In the genomic region with DNA sequence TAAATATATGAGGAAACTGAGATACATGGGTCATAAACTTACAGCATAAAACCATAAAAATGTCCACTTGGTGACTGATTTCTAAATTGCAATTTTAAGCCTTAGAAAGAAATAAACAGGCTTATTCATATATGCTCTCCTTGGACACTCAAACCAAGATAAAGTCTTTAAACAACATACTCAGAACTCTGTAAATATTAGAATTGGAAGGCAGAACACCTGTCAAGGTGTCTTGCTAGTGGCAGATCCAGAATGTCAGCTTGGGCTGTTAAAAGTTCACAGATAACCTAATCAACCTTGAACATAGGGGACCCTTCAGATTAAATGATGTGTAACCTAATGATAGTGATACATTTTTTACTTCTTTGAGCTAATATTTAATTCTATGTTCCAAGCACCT, we compare ENCODE assay signal across 29 cellular contexts.
"Had no signal": no experiment of that assay in that cellular context is flagged by ENCODE, and none has a peak within 500 bp of the region (broad histone marks: within the 10 kb centered on the region; RNA-seq: fewer than 3 reads in every experiment).

No MANE protein-coding gene starts in this region.

- DNase-seq: activated CD4-positive, alpha-beta memory T cell treated with anti-CD3 and anti-CD28 coated beads, Interleukin-2, amount 10 ng/mL, durations not matched to agents 7 days and 5 days; activated CD4-positive, alpha-beta T cell treated with anti-CD3 and anti-CD28 coated beads for 1 hour; activated CD4-positive, alpha-beta T cell treated with anti-CD3 and anti-CD28 coated beads for 4 hours; activated CD4-positive, alpha-beta T cell treated with anti-CD3 and anti-CD28 coated beads, Interleukin-2, amount 10 ng/mL, durations not matched to agents 7 days and 5 days; activated CD4-positive, alpha-beta T cell treated with anti-CD3 and anti-CD28 coated beads, Interleukin-2, amount 50 U/mL, for 4 hours; activated CD8-positive, alpha-beta memory T cell treated with anti-CD3 and anti-CD28 coated beads, Interleukin-2, amount 50 U/mL, for 48 hours; activated gamma-delta T cell; activated naive CD4-positive, alpha-beta T cell; activated naive CD4-positive, alpha-beta T cell treated with anti-CD3 and anti-CD28 coated beads, Interleukin-2, amount 10 ng/mL, durations not matched to agents 7 days and 5 days; activated naive CD8-positive, alpha-beta T cell treated with anti-CD3 and anti-CD28 coated beads, Interleukin-2, amount 10 ng/mL, durations not matched to agents 7 days and 5 days; activated T-cell treated with anti-CD3 and anti-CD28 coated beads for 4 hours; activated T-cell treated with anti-CD3 and anti-CD28 coated beads, Interleukin-2, amount 50 U/mL, for 24 hours; activated T-cell treated with anti-CD3 and anti-CD28 coated beads, Interleukin-2, amount 50 U/mL, for 72 hours; central memory CD4-positive, alpha-beta T cell; cerebellar nuclear complex; colonic mucosa; effector CD8-positive, alpha-beta T cell; esophagus squamous epithelium; foreskin melanocyte; head of caudate nucleus; hippocampal formation had no signal

- H3K36me3 Mint-ChIP-seq: activated naive CD4-positive, alpha-beta T cell treated with anti-CD3 and anti-CD28 coated beads, Interleukin-2, amount 10 ng/mL, durations not matched to agents 7 days and 5 days; activated naive CD8-positive, alpha-beta T cell treated with anti-CD3 and anti-CD28 coated beads, Interleukin-2, amount 10 ng/mL, durations not matched to agents 7 days and 5 days had no signal

- H3K36me3 ChIP-seq: ascending aorta, breast epithelium, cardiac muscle cell, colonic mucosa, esophagus squamous epithelium, gastroesophageal sphincter had no signal

- H3K4me3 Mint-ChIP-seq: activated CD4-positive, alpha-beta memory T cell treated with anti-CD3 and anti-CD28 coated beads, Interleukin-2, amount 10 ng/mL, durations not matched to agents 7 days and 5 days; activated CD4-positive, alpha-beta T cell treated with anti-CD3 and anti-CD28 coated beads, Interleukin-2, amount 10 ng/mL, durations not matched to agents 7 days and 5 days; activated naive CD4-positive, alpha-beta T cell treated with anti-CD3 and anti-CD28 coated beads, Interleukin-2, amount 10 ng/mL, durations not matched to agents 7 days and 5 days; activated naive CD8-positive, alpha-beta T cell treated with anti-CD3 and anti-CD28 coated beads, Interleukin-2, amount 10 ng/mL, durations not matched to agents 7 days and 5 days; activated T-cell treated with anti-CD3 and anti-CD28 coated beads, Interleukin-2, amount 50 U/mL, for 24 hours; activated T-cell treated with anti-CD3 and anti-CD28 coated beads, Interleukin-2, amount 50 U/mL, for 72 hours; brain; WTC11 had no signal

- ATAC-seq: activated naive CD4-positive, alpha-beta T cell treated with anti-CD3 and anti-CD28 coated beads, Interleukin-2, amount 50 U/mL, for 72 hours; activated T-cell treated with anti-CD3 and anti-CD28 coated beads, Interleukin-2, amount 50 U/mL, for 72 hours; gastroesophageal sphincter; WTC11 had no signal

- H3K27ac ChIP-seq: ascending aorta, breast epithelium, cardiac muscle cell, colonic mucosa, epithelial cell of prostate, esophagus squamous epithelium, gastroesophageal sphincter had no signal

- H3K9me3 ChIP-seq: ascending aorta, colonic mucosa, esophagus squamous epithelium had no signal

- H3K27me3 ChIP-seq: ascending aorta, breast epithelium, cardiac muscle cell, colonic mucosa, esophagus squamous epithelium, gastroesophageal sphincter had no signal

- H3K4me1 ChIP-seq: ascending aorta, breast epithelium, colonic mucosa, esophagus squamous epithelium, gastroesophageal sphincter had no signal

- H3K4me3 ChIP-seq: ascending aorta, breast epithelium, cardiac muscle cell, colonic mucosa, esophagus squamous epithelium, gastroesophageal sphincter had no signal

- H3K9me3 Mint-ChIP-seq: activated CD4-positive, alpha-beta T cell treated with anti-CD3 and anti-CD28 coated beads, Interleukin-2, amount 10 ng/mL, durations not matched to agents 7 days and 5 days; activated naive CD4-positive, alpha-beta T cell treated with anti-CD3 and anti-CD28 coated beads, Interleukin-2, amount 10 ng/mL, durations not matched to agents 7 days and 5 days had no signal

- H3K27ac Mint-ChIP-seq: activated CD4-positive, alpha-beta memory T cell treated with anti-CD3 and anti-CD28 coated beads, Interleukin-2, amount 10 ng/mL, durations not matched to agents 7 days and 5 days; activated CD4-positive, alpha-beta T cell treated with anti-CD3 and anti-CD28 coated beads, Interleukin-2, amount 10 ng/mL, durations not matched to agents 7 days and 5 days; activated naive CD4-positive, alpha-beta T cell treated with anti-CD3 and anti-CD28 coated beads, Interleukin-2, amount 10 ng/mL, durations not matched to agents 7 days and 5 days; activated naive CD4-positive, alpha-beta T cell treated with anti-CD3 and anti-CD28 coated beads, Interleukin-2, amount 50 U/mL, for 72 hours; activated naive CD8-positive, alpha-beta T cell treated with anti-CD3 and anti-CD28 coated beads, Interleukin-2, amount 10 ng/mL, durations not matched to agents 7 days and 5 days; activated T-cell treated with anti-CD3 and anti-CD28 coated beads, Interleukin-2, amount 50 U/mL, for 24 hours; activated T-cell treated with anti-CD3 and anti-CD28 coated beads, Interleukin-2, amount 50 U/mL, for 72 hours; brain; WTC11 had no signal

- H3K27me3 Mint-ChIP-seq: activated naive CD4-positive, alpha-beta T cell treated with anti-CD3 and anti-CD28 coated beads, Interleukin-2, amount 10 ng/mL, durations not matched to agents 7 days and 5 days; brain had no signal

- H3K4me1 Mint-ChIP-seq: activated CD4-positive, alpha-beta memory T cell treated with anti-CD3 and anti-CD28 coated beads, Interleukin-2, amount 10 ng/mL, durations not matched to agents 7 days and 5 days; activated CD4-positive, alpha-beta T cell treated with anti-CD3 and anti-CD28 coated beads, Interleukin-2, amount 10 ng/mL, durations not matched to agents 7 days and 5 days; activated naive CD4-positive, alpha-beta T cell treated with anti-CD3 and anti-CD28 coated beads, Interleukin-2, amount 10 ng/mL, durations not matched to agents 7 days and 5 days; activated naive CD8-positive, alpha-beta T cell treated with anti-CD3 and anti-CD28 coated beads, Interleukin-2, amount 10 ng/mL, durations not matched to agents 7 days and 5 days had no signal
